In the genomic region with DNA sequence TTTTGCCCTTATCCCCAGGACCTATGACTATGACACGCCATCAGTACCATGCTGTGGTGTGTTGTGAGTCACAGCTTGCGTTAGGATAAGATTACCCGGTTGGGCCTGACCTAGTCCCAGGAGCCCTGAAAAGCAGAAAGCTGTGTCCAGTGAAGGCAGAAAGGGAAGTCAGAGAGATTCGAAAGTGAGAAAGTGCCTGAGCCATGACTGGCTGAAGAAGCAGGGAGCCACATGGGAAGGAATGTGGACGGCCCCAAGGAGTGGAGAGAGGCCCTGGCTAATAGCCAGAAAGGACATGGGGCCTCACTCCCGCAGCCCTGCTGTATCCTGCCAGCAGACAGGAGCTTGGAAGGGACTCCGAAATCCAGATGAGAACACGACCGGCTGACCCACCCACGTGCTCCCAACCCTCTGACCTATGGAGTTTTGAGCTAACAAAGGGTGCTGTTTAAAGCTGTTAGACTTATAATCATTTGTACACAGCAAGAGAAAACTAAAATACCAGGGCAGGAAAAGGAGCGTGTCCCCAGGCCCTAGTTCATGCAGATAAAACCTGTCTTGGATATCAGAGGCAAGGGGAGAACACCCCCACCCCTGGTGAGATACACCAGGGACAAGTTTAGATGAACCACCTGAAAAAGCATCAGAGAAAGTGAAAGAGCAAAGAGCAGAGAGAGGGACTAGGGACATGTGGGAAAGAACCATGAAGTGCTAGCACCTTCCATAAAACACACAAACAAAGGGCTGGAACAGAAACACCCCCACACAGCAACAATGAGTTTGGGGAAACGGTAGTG, we compare ENCODE assay signal across 8 cellular contexts.
DNase-seq lines count a peak whose midpoint lies in the region; ATAC-seq and TF ChIP-seq lines count a peak whose summit lies in the region.

No MANE protein-coding gene starts in this region.

- H3K36me3 ChIP-seq in ascending aorta, result no peaks in the 10 kb centered on the region

- H3K27ac Mint-ChIP-seq in stimulated activated naive CD8-positive, alpha-beta T cell treated with anti-CD3 and anti-CD28 coated beads, Interleukin-15, Interleukin-2, amounts not matched to agents 100 ng/mL and 50 ng/mL, for 24 hours, result peak overlapping the region; percentile 59

- no peaks in the 10 kb centered on the region for H3K27me3 Mint-ChIP-seq in stimulated activated naive CD8-positive, alpha-beta T cell treated with anti-CD3 and anti-CD28 coated beads, Interleukin-15, Interleukin-2, amounts not matched to agents 100 ng/mL and 50 ng/mL, for 24 hours

- DNase-seq in AG09309 (ENCODE audit: low read depth) (peak; percentile 57), ascending aorta (ENCODE audit: low spot score in 2 of 2) (peak in 1 of 2 donors; percentile 73), iris pigment epithelial cell (ENCODE audit: low read depth) (peak; percentile 92), OCI-M2 (lab: John Stamatoyannopoulos, UW; ENCODE audit: unreplicated experiment) (no peak)
- no peak for DNase-seq in activated CD8-positive, alpha-beta memory T cell treated with anti-CD3 and anti-CD28 coated beads, Interleukin-2, amount 50 U/mL, for 48 hours
- DNase-seq in activated naive CD4-positive, alpha-beta T cell treated with Interleukin-2 at 50 U/mL for 16 hours, result no peak

- H3K9me3 ChIP-seq in ascending aorta, result no peaks in the 10 kb centered on the region

- peak; percentile 53 for ATAC-seq in HG03039 (IDR thresholded peaks at IDR 0.05; ENCODE audit: unreplicated experiment)

- no peak overlapping the region for H3K4me3 ChIP-seq in AG09309 (ENCODE audit: control insufficient read depth, low read depth, low read length)
- peak overlapping the region in 1 of 2 donors; percentile 20 for H3K4me3 ChIP-seq in ascending aorta

- peaks cover 34% of the 10 kb centered on the region for H3K4me1 Mint-ChIP-seq in stimulated activated naive CD8-positive, alpha-beta T cell treated with anti-CD3 and anti-CD28 coated beads, Interleukin-15, Interleukin-2, amounts not matched to agents 100 ng/mL and 50 ng/mL, for 24 hours (ENCODE audit: low read depth)

- H3K4me3 Mint-ChIP-seq in stimulated activated naive CD8-positive, alpha-beta T cell treated with anti-CD3 and anti-CD28 coated beads, Interleukin-15, Interleukin-2, amounts not matched to agents 100 ng/mL and 50 ng/mL, for 24 hours, result no peak overlapping the region

- H3K27ac ChIP-seq in ascending aorta, result peak overlapping the region; percentile 51 to 76

- TF ChIP-seq CTCF in AG09309 (IDR thresholded peaks at IDR 0.05; ENCODE audit: control insufficient read depth, insufficient read depth, low read depth, low read length, missing control alignments) (no peak), ascending aorta (IDR thresholded peaks at IDR 0.05) (no peak)

- peaks cover 4% of the 10 kb centered on the region for H3K9me3 Mint-ChIP-seq in stimulated activated naive CD8-positive, alpha-beta T cell treated with anti-CD3 and anti-CD28 coated beads, Interleukin-15, Interleukin-2, amounts not matched to agents 100 ng/mL and 50 ng/mL, for 24 hours

- intact Hi-C loops in ascending aorta (cut with DNase I), result no loop called here

- H3K27me3 ChIP-seq in ascending aorta, result no peaks in the 10 kb centered on the region

- peaks cover 6 to 9% of the 10 kb centered on the region in 2 donors for H3K4me1 ChIP-seq in ascending aorta

- H3K36me3 Mint-ChIP-seq in stimulated activated naive CD8-positive, alpha-beta T cell treated with anti-CD3 and anti-CD28 coated beads, Interleukin-15, Interleukin-2, amounts not matched to agents 100 ng/mL and 50 ng/mL, for 24 hours (ENCODE audit: low read depth), result peaks cover 10% of the 10 kb centered on the region

Comparison
In these comparisons a context has a peak if more than half of its experiments do, and no peak if none do; other contexts are left out.
1. DNase-seq: peak in AG09309 (single experiment) and iris pigment epithelial cell (single experiment); none in OCI-M2 (single experiment), activated CD8-positive, alpha-beta memory T cell treated with anti-CD3 and anti-CD28 coated beads, Interleukin-2, amount 50 U/mL, for 48 hours (single experiment) and activated naive CD4-positive, alpha-beta T cell treated with Interleukin-2 at 50 U/mL for 16 hours (single experiment).